Comparison of ENCODE assay signal across 2 cellular contexts in the genomic region with DNA sequence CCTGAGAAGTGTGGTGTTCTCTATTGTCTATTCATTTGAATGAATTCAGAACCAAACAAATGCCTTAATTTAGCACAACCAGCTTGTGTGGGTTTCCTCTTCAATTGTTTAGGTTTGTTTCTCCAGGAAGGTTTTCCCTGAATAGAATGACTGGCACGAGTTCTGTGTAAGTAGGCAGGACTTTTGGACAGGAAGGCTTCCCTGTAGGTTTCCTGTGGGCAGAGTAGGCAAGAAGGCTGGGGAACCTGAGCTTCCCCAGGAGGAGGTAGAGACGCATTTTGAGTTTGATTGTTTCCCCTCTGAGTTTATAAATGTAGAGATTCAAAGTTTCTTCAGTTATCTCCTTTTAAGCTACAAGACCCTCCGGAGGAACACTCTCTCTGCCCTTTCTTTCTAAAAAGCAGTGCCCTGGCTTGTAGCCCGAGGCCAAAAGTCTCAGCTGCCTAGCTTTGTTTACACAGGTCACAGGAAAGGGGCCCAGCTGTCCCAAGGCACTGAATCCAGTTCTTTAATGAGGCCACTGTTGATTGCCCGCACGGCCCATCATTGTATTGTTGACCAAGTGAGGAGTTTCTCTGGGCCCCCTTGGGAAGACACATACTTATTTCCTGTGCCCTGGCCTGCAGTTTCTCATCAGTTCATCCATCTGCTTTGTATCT.
TF ChIP-seq lines count a peak whose summit lies in the region.

No MANE protein-coding gene starts in this region.

TF ChIP-seq in IMR-90, 13 proteins besides CTCF, POLR2A, EP300 and RAD21 (continued from another document):
- TF ChIP-seq SMC3 (IDR thresholded peaks at IDR 0.05; ENCODE audit: low read depth, low read length) (no peak), USF2 (IDR thresholded peaks at IDR 0.05; ENCODE audit: low read depth, low read length) (no peak), BHLHE40 (IDR thresholded peaks at IDR 0.05; ENCODE audit: low read depth, low read length) (no peak), CEBPB (IDR thresholded peaks at IDR 0.05; ENCODE audit: low read depth, low read length) (no peak), CHD1 (IDR thresholded peaks at IDR 0.05; ENCODE audit: low read depth, low read length) (no peak)

TF ChIP-seq in liver, 16 proteins besides CTCF, POLR2A, EP300 and RAD21 (continued from another document):
- TF ChIP-seq REST (IDR thresholded peaks at IDR 0.05), result peak; percentile 39
- peak in 1 of 2 donors; percentile 67 for TF ChIP-seq GABPA (IDR thresholded peaks at IDR 0.05 in 1 of 2, conservative IDR thresholded peaks at IDR 0.05 in 1 of 2)
- TF ChIP-seq ZBTB33 (IDR thresholded peaks at IDR 0.05), result peak; percentile 13
- peak; percentile 56 for TF ChIP-seq SP1 (IDR thresholded peaks at IDR 0.05)
- peak; percentile 44 for TF ChIP-seq YY1 (IDR thresholded peaks at IDR 0.05)
- TF ChIP-seq HNF4G (IDR thresholded peaks at IDR 0.05), result no peak
- no peak for TF ChIP-seq ATF3 (IDR thresholded peaks at IDR 0.05)
- TF ChIP-seq NR2F2 (IDR thresholded peaks at IDR 0.05), result no peak
- peak; percentile 87 for TF ChIP-seq FOXA2 (IDR thresholded peaks at IDR 0.05)
